1 cellular context compared by ENCODE assay signal in genomic region chr2:74327205-74327604, GRCh38.
TF ChIP-seq lines count a peak whose summit lies in the region.

No MANE protein-coding gene starts in this region.

TF ChIP-seq in GM23338, 12 proteins besides CTCF, POLR2A, EP300 and RAD21 (continued from another document):
- TF ChIP-seq ZNF462 (CRISPR knock-in tag; IDR thresholded peaks at IDR 0.05), result no peak
